2 cellular contexts compared by ENCODE assay signal in genomic region chr17:35003778-35004177, GRCh38.
A peak's percentile ranks its signal among the peaks of the same experiment; 100 is the strongest.
TF ChIP-seq lines count a peak whose summit lies in the region.

No MANE protein-coding gene starts in this region.

TF ChIP-seq in IMR-90, 13 proteins besides CTCF, POLR2A, EP300 and RAD21:
- TF ChIP-seq RFX5 (IDR thresholded peaks at IDR 0.05; ENCODE audit: low read depth, low read length) (no peak), ELK1 (IDR thresholded peaks at IDR 0.05; ENCODE audit: borderline replicate concordance, low read depth, low read length) (no peak), CHD1 (IDR thresholded peaks at IDR 0.05; ENCODE audit: low read depth, low read length) (no peak), BHLHE40 (IDR thresholded peaks at IDR 0.05; ENCODE audit: low read depth, low read length) (no peak), MXI1 (IDR thresholded peaks at IDR 0.05; ENCODE audit: borderline replicate concordance, low read depth, low read length) (no peak), MAZ (IDR thresholded peaks at IDR 0.05; ENCODE audit: borderline replicate concordance, low read depth, low read length) (no peak), CEBPB (IDR thresholded peaks at IDR 0.05; ENCODE audit: low read depth, low read length) (no peak)
TF ChIP-seq in IMR-90: peak in this region for 0.

TF ChIP-seq in HepG2, 621 proteins besides CTCF, POLR2A, EP300 and RAD21:
- no peak for TF ChIP-seq TFE3 (CRISPR knock-in tag; IDR thresholded peaks at IDR 0.05)
- TF ChIP-seq RBM22 (optimal IDR thresholded peaks at IDR 0.05; ENCODE audit: low read length), result peak; percentile 85
